In genomic region chr7:28276303-28276702, GRCh38 we compare ENCODE assay signal across 22 cellular contexts.
"Had no signal": no experiment of that assay in that cellular context is flagged by ENCODE, and none has a peak within 500 bp of the region (broad histone marks: within the 10 kb centered on the region; RNA-seq: fewer than 3 reads in every experiment).

No MANE protein-coding gene starts in this region.

- H3K4me1 ChIP-seq: SJSA1 had no signal

- H3K27me3 ChIP-seq: SJSA1 had no signal

- FAIRE-seq: K562 had no signal

- ATAC-seq: K562 had no signal

- H3K36me3 ChIP-seq: SJSA1 had no signal

- H3K4me3 ChIP-seq: K562, SJSA1, SK-N-MC had no signal

- H3K4me2 ChIP-seq: KMS-11 had no signal

- H3K27ac ChIP-seq: KMS-11, SJSA1, SK-N-MC had no signal

- H3K9ac ChIP-seq: KMS-11 had no signal

- DNase-seq: Kasumi-1, MM.1S, NCI-H1092 treated with DMSO at 0.1 percent for 48 hours, NCI-H1436, NCI-H187, NCI-H2029, NCI-H2081 treated with DMSO at 0.1 percent for 48 hours, NCI-H2171, NCI-H226, NCI-H446, NCI-H510A, NCI-H524 treated with DMSO at 0.1 percent for 48 hours, NCI-H69, NCI-H774, Right ventricle myocardium superior, RPMI8226, SIG-M5, SW 1271 had no signal
